In genomic region chr5:175120412-175120811, GRCh38 we compare ENCODE assay signal across 27 cellular contexts.
"Had no signal": no experiment of that assay in that cellular context is flagged by ENCODE, and none has a peak within 500 bp of the region (broad histone marks: within the 10 kb centered on the region; RNA-seq: fewer than 3 reads in every experiment).

No MANE protein-coding gene starts in this region.

- H3K36me3 Mint-ChIP-seq: natural killer cell; neural progenitor cell; stimulated activated effector memory CD8-positive, alpha-beta T cell treated with anti-CD3 and anti-CD28 coated beads, Interleukin-12 subunit alpha, Interleukin-12 subunit beta, amount 100 ng/mL, for 72 hours; stimulated activated naive B cell treated with anti-CD40 and anti-IgM and Interleukin-4, amounts not matched to agents 10 μg/mL and 1 μg/mL and 100 μg/mL, for 72 hours; type B pancreatic cell had no signal

- H3K27me3 Mint-ChIP-seq: stimulated activated naive CD8-positive, alpha-beta T cell treated with anti-CD3 and anti-CD28 coated beads, Interleukin-15, Interleukin-2, amounts not matched to agents 100 ng/mL and 50 ng/mL, for 24 hours had no signal

- ATAC-seq: naive thymus-derived CD4-positive, alpha-beta T cell; natural killer cell; pancreas; right cardiac atrium; right lobe of liver; stimulated activated effector memory CD8-positive, alpha-beta T cell treated with anti-CD3 and anti-CD28 coated beads, Interleukin-12 subunit alpha, Interleukin-12 subunit beta, amount 100 ng/mL, for 72 hours; stimulated activated naive B cell treated with anti-CD40 and anti-IgM and Interleukin-4, amounts not matched to agents 10 μg/mL and 1 μg/mL and 100 μg/mL, for 72 hours; upper lobe of right lung had no signal

- H3K9me3 ChIP-seq: neutrophil, pancreas, prostate gland, right lobe of liver, sigmoid colon, stomach, thoracic aorta, thyroid gland, tibial nerve, upper lobe of right lung, uterus had no signal

- H3K36me3 ChIP-seq: neural progenitor cell, neutrophil, pancreas, prostate gland, right lobe of liver, sigmoid colon, stomach, thoracic aorta, thyroid gland, tibial nerve, upper lobe of right lung, uterus had no signal

- H3K4me3 Mint-ChIP-seq: naive thymus-derived CD4-positive, alpha-beta T cell; natural killer cell; nephron; neural progenitor cell; stimulated activated effector memory CD8-positive, alpha-beta T cell treated with anti-CD3 and anti-CD28 coated beads, Interleukin-12 subunit alpha, Interleukin-12 subunit beta, amount 100 ng/mL, for 72 hours; stimulated activated naive B cell treated with anti-CD40 and anti-IgM and Interleukin-4, amounts not matched to agents 10 μg/mL and 1 μg/mL and 100 μg/mL, for 72 hours; stimulated activated naive CD8-positive, alpha-beta T cell treated with anti-CD3 and anti-CD28 coated beads, Interleukin-15, Interleukin-2, amounts not matched to agents 100 ng/mL and 50 ng/mL, for 24 hours; type B pancreatic cell had no signal

- H3K27ac ChIP-seq: neural progenitor cell, neutrophil, pancreas, prostate gland, right lobe of liver, sigmoid colon, stomach, thoracic aorta, thyroid gland, tibial nerve, upper lobe of right lung, uterus had no signal

- H3K9ac ChIP-seq: neural progenitor cell had no signal

- H3K4me2 ChIP-seq: neural progenitor cell had no signal

- H3K27me3 ChIP-seq: neural progenitor cell, neutrophil, pancreas, right lobe of liver, sigmoid colon, stomach, thyroid gland, tibial nerve, upper lobe of right lung, uterus had no signal

- H3K9me3 Mint-ChIP-seq: natural killer cell; stimulated activated effector memory CD8-positive, alpha-beta T cell treated with anti-CD3 and anti-CD28 coated beads, Interleukin-12 subunit alpha, Interleukin-12 subunit beta, amount 100 ng/mL, for 72 hours; stimulated activated naive B cell treated with anti-CD40 and anti-IgM and Interleukin-4, amounts not matched to agents 10 μg/mL and 1 μg/mL and 100 μg/mL, for 72 hours; stimulated activated naive CD8-positive, alpha-beta T cell treated with anti-CD3 and anti-CD28 coated beads, Interleukin-15, Interleukin-2, amounts not matched to agents 100 ng/mL and 50 ng/mL, for 24 hours; type B pancreatic cell had no signal

- DNase-seq: naive thymus-derived CD4-positive, alpha-beta T cell; natural killer cell; nucleus accumbens; pancreas; right cardiac atrium; right lobe of liver; sigmoid colon; small intestine; stimulated activated CD4-positive, alpha-beta T cell treated with anti-CD3 and anti-CD28 coated beads, Interleukin-15, amount 100 ng/mL, for 24 hours; stimulated activated CD4-positive, alpha-beta T cell treated with anti-CD3 and anti-CD28 coated beads, Interleukin-2, amount 100 ng/mL, for 24 hours; stimulated activated CD4-positive, alpha-beta T cell treated with anti-CD3 and anti-CD28 coated beads, Interleukin-2, amount 100 ng/mL, for 48 hours; stimulated activated CD4-positive, alpha-beta T cell treated with anti-CD3 and anti-CD28 coated beads, Interleukin-4, amount 100 ng/mL, for 24 hours; stimulated activated naive B cell treated with anti-CD40 and anti-IgM and Interleukin-4, amounts not matched to agents 10 μg/mL and 1 μg/mL and 100 μg/mL, for 72 hours; stimulated activated naive CD4-positive, alpha-beta T cell treated with Interleukin-2 at 50 U/mL for 16 hours; stomach; thyroid gland; upper lobe of right lung; uterus had no signal

- H3K4me1 ChIP-seq: pancreas, prostate gland, right lobe of liver, sigmoid colon, stomach, thyroid gland, tibial nerve, upper lobe of right lung, uterus had no signal

- H3K4me1 Mint-ChIP-seq: naive thymus-derived CD4-positive, alpha-beta T cell; natural killer cell; nephron; neural progenitor cell; stimulated activated effector memory CD8-positive, alpha-beta T cell treated with anti-CD3 and anti-CD28 coated beads, Interleukin-12 subunit alpha, Interleukin-12 subunit beta, amount 100 ng/mL, for 72 hours; stimulated activated naive B cell treated with anti-CD40 and anti-IgM and Interleukin-4, amounts not matched to agents 10 μg/mL and 1 μg/mL and 100 μg/mL, for 72 hours had no signal

- H3K27ac Mint-ChIP-seq: naive thymus-derived CD4-positive, alpha-beta T cell; natural killer cell; nephron; neural progenitor cell; stimulated activated effector memory CD8-positive, alpha-beta T cell treated with anti-CD3 and anti-CD28 coated beads, Interleukin-12 subunit alpha, Interleukin-12 subunit beta, amount 100 ng/mL, for 72 hours; stimulated activated naive B cell treated with anti-CD40 and anti-IgM and Interleukin-4, amounts not matched to agents 10 μg/mL and 1 μg/mL and 100 μg/mL, for 72 hours; stimulated activated naive CD8-positive, alpha-beta T cell treated with anti-CD3 and anti-CD28 coated beads, Interleukin-15, Interleukin-2, amounts not matched to agents 100 ng/mL and 50 ng/mL, for 24 hours; type B pancreatic cell had no signal

- H3K4me3 ChIP-seq: neural progenitor cell, pancreas, prostate gland, right lobe of liver, sigmoid colon, stomach, thoracic aorta, thyroid gland, tibial nerve, upper lobe of right lung, uterus had no signal

- H2AFZ ChIP-seq: neural progenitor cell had no signal
